Comparison of ENCODE assay signal across 1 cellular context in the genomic region with DNA sequence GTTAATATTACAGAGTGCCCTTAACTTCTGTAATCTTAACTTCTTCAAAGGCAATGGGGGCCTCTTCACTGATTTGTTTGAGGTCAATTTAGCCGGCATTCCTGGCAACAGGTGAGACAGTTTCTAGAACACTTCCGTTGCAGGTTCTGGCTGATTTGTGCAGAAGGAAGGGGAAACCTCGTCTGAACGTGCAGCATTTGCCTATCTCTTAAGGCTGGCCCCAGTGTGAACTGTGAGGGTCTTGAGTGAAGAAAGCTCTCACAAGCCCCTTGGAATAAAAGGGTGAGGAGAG.
TF ChIP-seq lines count a peak whose summit lies in the region.

No MANE protein-coding gene starts in this region.

TF ChIP-seq in H1, 55 proteins besides CTCF, POLR2A, EP300 and RAD21 (continued from another document):
- TF ChIP-seq, protein P1, sequence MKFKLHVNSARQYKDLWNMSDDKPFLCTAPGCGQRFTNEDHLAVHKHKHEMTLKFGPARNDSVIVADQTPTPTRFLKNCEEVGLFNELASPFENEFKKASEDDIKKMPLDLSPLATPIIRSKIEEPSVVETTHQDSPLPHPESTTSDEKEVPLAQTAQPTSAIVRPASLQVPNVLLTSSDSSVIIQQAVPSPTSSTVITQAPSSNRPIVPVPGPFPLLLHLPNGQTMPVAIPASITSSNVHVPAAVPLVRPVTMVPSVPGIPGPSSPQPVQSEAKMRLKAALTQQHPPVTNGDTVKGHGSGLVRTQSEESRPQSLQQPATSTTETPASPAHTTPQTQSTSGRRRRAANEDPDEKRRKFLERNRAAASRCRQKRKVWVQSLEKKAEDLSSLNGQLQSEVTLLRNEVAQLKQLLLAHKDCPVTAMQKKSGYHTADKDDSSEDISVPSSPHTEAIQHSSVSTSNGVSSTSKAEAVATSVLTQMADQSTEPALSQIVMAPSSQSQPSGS (IDR thresholded peaks at IDR 0.05; ENCODE audit: low read length), result no peak
- TF ChIP-seq KDM4A (IDR thresholded peaks at IDR 0.05; ENCODE audit: low read depth, low read length, severe bottlenecking), result no peak
- TF ChIP-seq SP2 (IDR thresholded peaks at IDR 0.05; ENCODE audit: low read length), result no peak
- TF ChIP-seq, protein P2, sequence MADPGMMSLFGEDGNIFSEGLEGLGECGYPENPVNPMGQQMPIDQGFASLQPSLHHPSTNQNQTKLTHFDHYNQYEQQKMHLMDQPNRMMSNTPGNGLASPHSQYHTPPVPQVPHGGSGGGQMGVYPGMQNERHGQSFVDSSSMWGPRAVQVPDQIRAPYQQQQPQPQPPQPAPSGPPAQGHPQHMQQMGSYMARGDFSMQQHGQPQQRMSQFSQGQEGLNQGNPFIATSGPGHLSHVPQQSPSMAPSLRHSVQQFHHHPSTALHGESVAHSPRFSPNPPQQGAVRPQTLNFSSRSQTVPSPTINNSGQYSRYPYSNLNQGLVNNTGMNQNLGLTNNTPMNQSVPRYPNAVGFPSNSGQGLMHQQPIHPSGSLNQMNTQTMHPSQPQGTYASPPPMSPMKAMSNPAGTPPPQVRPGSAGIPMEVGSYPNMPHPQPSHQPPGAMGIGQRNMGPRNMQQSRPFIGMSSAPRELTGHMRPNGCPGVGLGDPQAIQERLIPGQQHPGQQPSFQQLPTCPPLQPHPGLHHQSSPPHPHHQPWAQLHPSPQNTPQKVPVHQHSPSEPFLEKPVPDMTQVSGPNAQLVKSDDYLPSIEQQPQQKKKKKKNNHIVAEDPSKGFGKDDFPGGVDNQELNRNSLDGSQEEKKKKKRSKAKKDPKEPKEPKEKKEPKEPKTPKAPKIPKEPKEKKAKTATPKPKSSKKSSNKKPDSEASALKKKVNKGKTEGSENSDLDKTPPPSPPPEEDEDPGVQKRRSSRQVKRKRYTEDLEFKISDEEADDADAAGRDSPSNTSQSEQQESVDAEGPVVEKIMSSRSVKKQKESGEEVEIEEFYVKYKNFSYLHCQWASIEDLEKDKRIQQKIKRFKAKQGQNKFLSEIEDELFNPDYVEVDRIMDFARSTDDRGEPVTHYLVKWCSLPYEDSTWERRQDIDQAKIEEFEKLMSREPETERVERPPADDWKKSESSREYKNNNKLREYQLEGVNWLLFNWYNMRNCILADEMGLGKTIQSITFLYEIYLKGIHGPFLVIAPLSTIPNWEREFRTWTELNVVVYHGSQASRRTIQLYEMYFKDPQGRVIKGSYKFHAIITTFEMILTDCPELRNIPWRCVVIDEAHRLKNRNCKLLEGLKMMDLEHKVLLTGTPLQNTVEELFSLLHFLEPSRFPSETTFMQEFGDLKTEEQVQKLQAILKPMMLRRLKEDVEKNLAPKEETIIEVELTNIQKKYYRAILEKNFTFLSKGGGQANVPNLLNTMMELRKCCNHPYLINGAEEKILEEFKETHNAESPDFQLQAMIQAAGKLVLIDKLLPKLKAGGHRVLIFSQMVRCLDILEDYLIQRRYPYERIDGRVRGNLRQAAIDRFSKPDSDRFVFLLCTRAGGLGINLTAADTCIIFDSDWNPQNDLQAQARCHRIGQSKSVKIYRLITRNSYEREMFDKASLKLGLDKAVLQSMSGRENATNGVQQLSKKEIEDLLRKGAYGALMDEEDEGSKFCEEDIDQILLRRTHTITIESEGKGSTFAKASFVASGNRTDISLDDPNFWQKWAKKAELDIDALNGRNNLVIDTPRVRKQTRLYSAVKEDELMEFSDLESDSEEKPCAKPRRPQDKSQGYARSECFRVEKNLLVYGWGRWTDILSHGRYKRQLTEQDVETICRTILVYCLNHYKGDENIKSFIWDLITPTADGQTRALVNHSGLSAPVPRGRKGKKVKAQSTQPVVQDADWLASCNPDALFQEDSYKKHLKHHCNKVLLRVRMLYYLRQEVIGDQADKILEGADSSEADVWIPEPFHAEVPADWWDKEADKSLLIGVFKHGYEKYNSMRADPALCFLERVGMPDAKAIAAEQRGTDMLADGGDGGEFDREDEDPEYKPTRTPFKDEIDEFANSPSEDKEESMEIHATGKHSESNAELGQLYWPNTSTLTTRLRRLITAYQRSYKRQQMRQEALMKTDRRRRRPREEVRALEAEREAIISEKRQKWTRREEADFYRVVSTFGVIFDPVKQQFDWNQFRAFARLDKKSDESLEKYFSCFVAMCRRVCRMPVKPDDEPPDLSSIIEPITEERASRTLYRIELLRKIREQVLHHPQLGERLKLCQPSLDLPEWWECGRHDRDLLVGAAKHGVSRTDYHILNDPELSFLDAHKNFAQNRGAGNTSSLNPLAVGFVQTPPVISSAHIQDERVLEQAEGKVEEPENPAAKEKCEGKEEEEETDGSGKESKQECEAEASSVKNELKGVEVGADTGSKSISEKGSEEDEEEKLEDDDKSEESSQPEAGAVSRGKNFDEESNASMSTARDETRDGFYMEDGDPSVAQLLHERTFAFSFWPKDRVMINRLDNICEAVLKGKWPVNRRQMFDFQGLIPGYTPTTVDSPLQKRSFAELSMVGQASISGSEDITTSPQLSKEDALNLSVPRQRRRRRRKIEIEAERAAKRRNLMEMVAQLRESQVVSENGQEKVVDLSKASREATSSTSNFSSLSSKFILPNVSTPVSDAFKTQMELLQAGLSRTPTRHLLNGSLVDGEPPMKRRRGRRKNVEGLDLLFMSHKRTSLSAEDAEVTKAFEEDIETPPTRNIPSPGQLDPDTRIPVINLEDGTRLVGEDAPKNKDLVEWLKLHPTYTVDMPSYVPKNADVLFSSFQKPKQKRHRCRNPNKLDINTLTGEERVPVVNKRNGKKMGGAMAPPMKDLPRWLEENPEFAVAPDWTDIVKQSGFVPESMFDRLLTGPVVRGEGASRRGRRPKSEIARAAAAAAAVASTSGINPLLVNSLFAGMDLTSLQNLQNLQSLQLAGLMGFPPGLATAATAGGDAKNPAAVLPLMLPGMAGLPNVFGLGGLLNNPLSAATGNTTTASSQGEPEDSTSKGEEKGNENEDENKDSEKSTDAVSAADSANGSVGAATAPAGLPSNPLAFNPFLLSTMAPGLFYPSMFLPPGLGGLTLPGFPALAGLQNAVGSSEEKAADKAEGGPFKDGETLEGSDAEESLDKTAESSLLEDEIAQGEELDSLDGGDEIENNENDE (IDR thresholded peaks at IDR 0.05; ENCODE audit: insufficient replicate concordance, low read length), result no peak
- TF ChIP-seq RXRA (IDR thresholded peaks at IDR 0.05; ENCODE audit: insufficient read depth, low read depth, low read length), result no peak
- no peak for TF ChIP-seq BCL11A (IDR thresholded peaks at IDR 0.05; ENCODE audit: low read depth in 2 of 2, low read length in 2 of 2)
- TF ChIP-seq CTBP2 (IDR thresholded peaks at IDR 0.05; ENCODE audit: borderline replicate concordance, insufficient read depth, insufficient read length, low read length), result no peak
- TF ChIP-seq TAF7 (optimal IDR thresholded peaks at IDR 0.05; ENCODE audit: borderline replicate concordance, low read depth, low read length), result no peak
- TF ChIP-seq ASH2L (IDR thresholded peaks at IDR 0.05; ENCODE audit: low read length), result no peak
- no peak for TF ChIP-seq SP1 (IDR thresholded peaks at IDR 0.05; ENCODE audit: low read depth, low read length)
- no peak for TF ChIP-seq POLR2AphosphoS5 (IDR thresholded peaks at IDR 0.05; ENCODE audit: low read depth, low read length)
- TF ChIP-seq CEBPB (IDR thresholded peaks at IDR 0.05; ENCODE audit: low read depth, low read length), result no peak
